ENCODE assay signal across 17 cellular contexts in the genomic region with DNA sequence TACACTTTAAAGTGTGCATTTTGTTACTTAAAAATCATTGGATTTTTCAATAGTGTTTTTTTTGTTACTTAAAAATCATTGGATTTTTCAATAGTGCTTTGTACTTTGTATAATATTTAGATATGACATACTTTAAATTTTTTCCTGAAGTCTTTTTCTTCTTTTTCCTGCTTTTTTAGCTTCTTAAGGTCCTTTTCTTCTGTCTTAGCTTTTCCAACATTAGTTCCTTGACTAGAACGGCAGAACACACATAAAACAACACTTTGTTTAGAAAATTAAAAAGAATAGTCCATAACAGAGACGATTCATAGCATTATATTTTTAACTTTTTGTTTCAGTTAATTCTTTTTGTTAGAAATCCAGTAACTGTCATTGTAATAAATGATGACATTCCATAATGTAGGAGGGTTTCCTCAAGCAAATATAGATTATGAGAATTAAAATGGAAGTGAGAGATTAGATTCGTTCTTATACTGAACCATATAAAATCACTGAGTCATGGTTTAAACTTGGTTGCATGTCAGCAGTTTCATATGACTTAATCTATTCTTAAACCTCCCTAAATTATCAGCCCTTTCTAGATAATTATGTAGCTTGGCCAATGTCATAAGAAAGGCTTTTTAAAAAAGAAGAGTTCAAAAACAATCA. TPM values are rescaled to one million over a fixed set of nuclear protein-coding genes. Genes with fewer than 3 reads are reported as not detected.
DNase-seq lines count a peak whose midpoint lies in the region; ATAC-seq and TF ChIP-seq lines count a peak whose summit lies in the region.
"Had no signal": no experiment of that assay in that cellular context is flagged by ENCODE, and none has a peak within 500 bp of the region (broad histone marks: within the 10 kb centered on the region; RNA-seq: fewer than 3 reads in every experiment).

No MANE protein-coding gene starts in this region.

- H2AFZ ChIP-seq in HCT116 (ENCODE audit: low read depth, low read length, poor library complexity, severe bottlenecking): peak overlapping the region; percentile 43

- H4K20me1 ChIP-seq in HCT116 (ENCODE audit: insufficient read depth): no peaks in the 10 kb centered on the region

- H3K27me3 Mint-ChIP-seq in T-helper 17 cell: no peaks in the 10 kb centered on the region
- H3K27me3 Mint-ChIP-seq in activated T-helper 1 cell treated with anti-CD3 and anti-CD28 coated beads, Interleukin-12 subunit alpha, Interleukin-12 subunit beta, Interleukin-2, Interleukin-4 antibody, amounts not matched to agents 30 ng/mL and 10 ng/mL and 1 ng/mL, durations not matched to agents 14 hours and 24 hours and 36 hours (ENCODE audit: insufficient read depth): peaks cover 2% of the 10 kb centered on the region

- in situ Hi-C loops in KBM-7 (cut with MboI; ENCODE audit: low pct_unique_long_range_greater_than_20kb, low sequenced_read_pairs): no loop called here

- DNase-seq in Daoy (ENCODE audit: low read depth): peak; percentile 11
- DNase-seq in HCT116 (ENCODE audit: low read depth, low spot score): no peak
- no peak for DNase-seq in T-helper 17 cell
- DNase-seq in fibroblast of pulmonary artery (ENCODE audit: low read depth): peak; percentile 47
- no peak for DNase-seq in activated T-helper 1 cell treated with anti-CD3 and anti-CD28 coated beads, Interleukin-12 subunit alpha, Interleukin-12 subunit beta, Interleukin-2, Interleukin-4 antibody, amounts not matched to agents 30 ng/mL and 10 ng/mL and 1 ng/mL, durations not matched to agents 14 hours and 24 hours and 36 hours (ENCODE audit: low spot score)
- no peak for DNase-seq in NCI-H187 treated with DMSO at 0.1 percent for 48 hours (lab: John Stamatoyannopoulos, UW)
- DNase-seq in KBM-7: no peak
- DNase-seq: activated gamma-delta T cell treated with Interleukin-2 at 50 U/mL for 16 hours; NCI-H146; NCI-H774; nucleus accumbens; stimulated activated CD4-positive, alpha-beta T cell treated with anti-CD3 and anti-CD28 coated beads, Interleukin-15, amount 100 ng/mL, for 24 hours; T1000 had no signal

- H3K27ac ChIP-seq in HCT116 (ENCODE audit: low read depth, low read length): no peak overlapping the region
- H3K27ac ChIP-seq: cardiac muscle cell, gastroesophageal sphincter, SJSA1 had no signal

- no TSS peak for BruUV-seq in HCT116 (replicated peaks; lab: Mats Ljungman, UMichigan)

- H3K4me1 ChIP-seq in HCT116 (ENCODE audit: control insufficient read depth in 1 of 2, insufficient read depth in 2 of 2, low read length in 2 of 2): no peaks in the 10 kb centered on the region
- H3K4me1 ChIP-seq: gastroesophageal sphincter, SJSA1 had no signal

- no peak for TF ChIP-seq POLR2A in HCT116 (IDR thresholded peaks at IDR 0.05; ENCODE audit: borderline replicate concordance, extremely low read depth, insufficient read depth, insufficient read length)

- POLR2A ChIA-PET in HCT116 (lab: Charles Lee): no interaction called here

- ATAC-seq in HCT116 (no peak), T-helper 17 cell (no peak), esophagus mucosa (no peak)
- ATAC-seq: gastroesophageal sphincter had no signal

- CTCF ChIA-PET in HCT116 (lab: Charles Lee): no interaction called here

- peaks cover 19% of the 10 kb centered on the region for H3K36me3 Mint-ChIP-seq in T-helper 17 cell (ENCODE audit: low read depth)
- peaks cover 42% of the 10 kb centered on the region for H3K36me3 Mint-ChIP-seq in activated T-helper 1 cell treated with anti-CD3 and anti-CD28 coated beads, Interleukin-12 subunit alpha, Interleukin-12 subunit beta, Interleukin-2, Interleukin-4 antibody, amounts not matched to agents 30 ng/mL and 10 ng/mL and 1 ng/mL, durations not matched to agents 14 hours and 24 hours and 36 hours (ENCODE audit: low read depth)

- H3K36me3 ChIP-seq in HCT116 (ENCODE audit: control insufficient read depth in 1 of 2, insufficient read depth in 2 of 2, low read length in 2 of 2): no peaks in the 10 kb centered on the region
- H3K36me3 ChIP-seq: cardiac muscle cell, gastroesophageal sphincter, SJSA1 had no signal

- H3K4me3 ChIP-seq in HCT116 (replicated peaks in 1 of 2; ENCODE audit: low read depth in 1 of 2, low read length in 2 of 2) (no peak overlapping the region), fibroblast of pulmonary artery (replicated peaks; ENCODE audit: low read depth, low read length) (no peak overlapping the region)
- H3K4me3 ChIP-seq: cardiac muscle cell, gastroesophageal sphincter, SJSA1 had no signal

- H3K9me3 ChIP-seq in HCT116 (ENCODE audit: control insufficient read depth in 1 of 2, insufficient read depth in 1 of 2, low read depth in 1 of 2, low read length in 2 of 2): no peaks in the 10 kb centered on the region
- no peaks in the 10 kb centered on the region for H3K9me3 ChIP-seq in T-helper 17 cell (ENCODE audit: control insufficient read depth, low read length, poor library complexity, severe bottlenecking)
- H3K9me3 ChIP-seq: gastroesophageal sphincter, SJSA1 had no signal

- no peaks in the 10 kb centered on the region for H3K9me2 ChIP-seq in HCT116 (ENCODE audit: insufficient read depth)

- H3K27me3 ChIP-seq in HCT116 (ENCODE audit: insufficient read depth, low read length): no peaks in the 10 kb centered on the region
- H3K27me3 ChIP-seq: gastroesophageal sphincter, SJSA1 had no signal

- no peak overlapping the region for H3K4me2 ChIP-seq in HCT116 (ENCODE audit: low read length)

- H3K9ac ChIP-seq in HCT116 (ENCODE audit: low read length): no peak overlapping the region

- no peak for TF ChIP-seq RAD21 in HCT116 (IDR thresholded peaks at IDR 0.05; ENCODE audit: low read depth)

- no peak for TF ChIP-seq CTCF in HCT116 (IDR thresholded peaks at IDR 0.05 in 2 of 3, conservative IDR thresholded peaks at IDR 0.05 in 1 of 3; ENCODE audit: borderline replicate concordance in 1 of 3, insufficient read depth in 1 of 3, low read depth in 2 of 3, low read length in 2 of 3)
- no peak for TF ChIP-seq CTCF in fibroblast of pulmonary artery (IDR thresholded peaks at IDR 0.05; ENCODE audit: low read length, missing control alignments)

- H3K4me1 Mint-ChIP-seq in T-helper 17 cell: peaks cover 15% of the 10 kb centered on the region
- H3K4me1 Mint-ChIP-seq in activated T-helper 1 cell treated with anti-CD3 and anti-CD28 coated beads, Interleukin-12 subunit alpha, Interleukin-12 subunit beta, Interleukin-2, Interleukin-4 antibody, amounts not matched to agents 30 ng/mL and 10 ng/mL and 1 ng/mL, durations not matched to agents 14 hours and 24 hours and 36 hours (ENCODE audit: low read depth): peaks cover 5% of the 10 kb centered on the region

- H3K27ac Mint-ChIP-seq in T-helper 17 cell: peak overlapping the region; percentile 51
- H3K27ac Mint-ChIP-seq in activated T-helper 1 cell treated with anti-CD3 and anti-CD28 coated beads, Interleukin-12 subunit alpha, Interleukin-12 subunit beta, Interleukin-2, Interleukin-4 antibody, amounts not matched to agents 30 ng/mL and 10 ng/mL and 1 ng/mL, durations not matched to agents 14 hours and 24 hours and 36 hours: no peak overlapping the region

- RAD21 ChIA-PET in HCT116 (lab: Charles Lee; ENCODE audit: low non-redundant PET in 1 of 2, low total read pairs in 2 of 2, uncharacterized antibody in 2 of 2, unreplicated experiment in 2 of 2): no interaction called here

- intact Hi-C loops in HCT116 (cut with micrococcal nuclease): no loop called here
- intact Hi-C loops in activated T-helper 1 cell treated with anti-CD3 and anti-CD28 coated beads, Interleukin-12 subunit alpha, Interleukin-12 subunit beta, Interleukin-2, Interleukin-4 antibody, amounts not matched to agents 30 ng/mL and 10 ng/mL and 1 ng/mL, durations not matched to agents 14 hours and 24 hours and 36 hours (cut with micrococcal nuclease): no loop called here

- H3K4me3 Mint-ChIP-seq in T-helper 17 cell: no peak overlapping the region
- H3K4me3 Mint-ChIP-seq in activated T-helper 1 cell treated with anti-CD3 and anti-CD28 coated beads, Interleukin-12 subunit alpha, Interleukin-12 subunit beta, Interleukin-2, Interleukin-4 antibody, amounts not matched to agents 30 ng/mL and 10 ng/mL and 1 ng/mL, durations not matched to agents 14 hours and 24 hours and 36 hours: no peak overlapping the region

- no peaks in the 10 kb centered on the region for H3K9me3 Mint-ChIP-seq in activated T-helper 1 cell treated with anti-CD3 and anti-CD28 coated beads, Interleukin-12 subunit alpha, Interleukin-12 subunit beta, Interleukin-2, Interleukin-4 antibody, amounts not matched to agents 30 ng/mL and 10 ng/mL and 1 ng/mL, durations not matched to agents 14 hours and 24 hours and 36 hours

- H3K79me2 ChIP-seq in HCT116 (ENCODE audit: insufficient read depth, low read length): no peaks in the 10 kb centered on the region

TF ChIP-seq in HCT116, 20 proteins besides CTCF, POLR2A, EP300 and RAD21:
- TF ChIP-seq EGR1 (IDR thresholded peaks at IDR 0.05; ENCODE audit: low read depth) (no peak), FOSL1 (IDR thresholded peaks at IDR 0.05; ENCODE audit: low read depth) (no peak), ATF3 (IDR thresholded peaks at IDR 0.05) (no peak), JUND (IDR thresholded peaks at IDR 0.05) (no peak)

RNA-seq across cellular contexts. Expression of gene RICTOR, which starts 45.3 kb away (rescaled TPM):
- total RNA-seq in Daoy (2014; rRNA removed; shearing (Covaris generic)): 10.7 and 13.1 TPM in 2 replicates
- 21.7 TPM for total RNA-seq in HCT116 (2021; ENCODE audit: unreplicated experiment)
- 3.5 and 4.4 TPM in 2 replicates for polyA plus RNA-seq in HCT116 (2012)
- total RNA-seq in T-helper 17 cell: 10 to 100 TPM; 84.8 to 88.8 TPM
- total RNA-seq in activated T-helper 1 cell treated with anti-CD3 and anti-CD28 coated beads, Interleukin-12 subunit alpha, Interleukin-12 subunit beta, Interleukin-2, Interleukin-4 antibody, amounts not matched to agents 30 ng/mL and 10 ng/mL and 1 ng/mL, durations not matched to agents 14 hours and 24 hours and 36 hours: 30.1 and 33.9 TPM in 2 replicates
- total RNA-seq in esophagus mucosa: 18.1 TPM

Comparison
In these comparisons a context has a peak if more than half of its experiments do, and no peak if none do; other contexts are left out.
1. DNase-seq: peak in Daoy (single experiment) and fibroblast of pulmonary artery (single experiment); none in HCT116 (single experiment), T-helper 17 cell (0 of 3), activated T-helper 1 cell treated with anti-CD3 and anti-CD28 coated beads, Interleukin-12 subunit alpha, Interleukin-12 subunit beta, Interleukin-2, Interleukin-4 antibody, amounts not matched to agents 30 ng/mL and 10 ng/mL and 1 ng/mL, durations not matched to agents 14 hours and 24 hours and 36 hours (single experiment), NCI-H187 treated with DMSO at 0.1 percent for 48 hours (single experiment) and KBM-7 (single experiment).